In genomic region chr11:76023408-76024068, GRCh38 we compare ENCODE assay signal across 1 cellular context.
TF ChIP-seq lines count a peak whose summit lies in the region.

No MANE protein-coding gene starts in this region.

TF ChIP-seq in K562, 482 proteins besides CTCF, POLR2A, EP300 and RAD21 (continued from another document):
- peak; percentile 61; the same call in 1 of the 2 replicates for TF ChIP-seq ZNF592 (IDR thresholded peaks at IDR 0.05)
- no peak for TF ChIP-seq JUND (IDR thresholded peaks at IDR 0.05; ENCODE audit: borderline replicate concordance, low read depth, low read length)
- TF ChIP-seq JUND (tag; IDR thresholded peaks at IDR 0.05; ENCODE audit: borderline replicate concordance, low read depth, low read length), result peak; percentile 2; the same call in 1 of the 3 replicates
- 0 out of 2 replicates have a peak, but pooled peaks have one; percentile 32 for TF ChIP-seq ARID1B (IDR thresholded peaks at IDR 0.05)
- no peak for TF ChIP-seq KAT2B (IDR thresholded peaks at IDR 0.05; ENCODE audit: low read depth, low read length)
- TF ChIP-seq C11orf30 (IDR thresholded peaks at IDR 0.05; ENCODE audit: low read depth), result peak; percentile 68
- 0 out of 2 replicates have a peak, but pooled peaks have one; percentile 27 for TF ChIP-seq MAFF (IDR thresholded peaks at IDR 0.05; ENCODE audit: low read length)
- peak; percentile 72; the same call in 1 of the 2 replicates for TF ChIP-seq ZNF316 (IDR thresholded peaks at IDR 0.05)
- no peak for TF ChIP-seq ZBTB43 (CRISPR knock-in tag; IDR thresholded peaks at IDR 0.05)
- no peak for TF ChIP-seq CC2D1A (IDR thresholded peaks at IDR 0.05)
